ENCODE assay signal across 14 cellular contexts in genomic region chr2:132538331-132538855, GRCh38.
"Had no signal": no experiment of that assay in that cellular context is flagged by ENCODE, and none has a peak within 500 bp of the region (broad histone marks: within the 10 kb centered on the region; RNA-seq: fewer than 3 reads in every experiment).

No MANE protein-coding gene starts in this region.

- DNase-seq: activated CD4-positive, alpha-beta T cell treated with anti-CD3 and anti-CD28 coated beads, Interleukin-2, amount 10 ng/mL, durations not matched to agents 7 days and 5 days; activated CD8-positive, alpha-beta memory T cell treated with anti-CD3 and anti-CD28 coated beads, Interleukin-2, amount 50 U/mL, for 48 hours; activated naive CD8-positive, alpha-beta T cell treated with anti-CD3 and anti-CD28 coated beads for 36 hours; activated T-cell treated with anti-CD3 and anti-CD28 coated beads, Interleukin-2, amount 50 U/mL, for 72 hours; amygdala; cortex of kidney; effector CD8-positive, alpha-beta T cell; foreskin keratinocyte; glutamatergic neuron; kidney glomerular epithelial cell; occipital lobe; right cardiac atrium; small intestine; stomach had no signal
